ENCODE assay signal across 8 cellular contexts in the genomic region with DNA sequence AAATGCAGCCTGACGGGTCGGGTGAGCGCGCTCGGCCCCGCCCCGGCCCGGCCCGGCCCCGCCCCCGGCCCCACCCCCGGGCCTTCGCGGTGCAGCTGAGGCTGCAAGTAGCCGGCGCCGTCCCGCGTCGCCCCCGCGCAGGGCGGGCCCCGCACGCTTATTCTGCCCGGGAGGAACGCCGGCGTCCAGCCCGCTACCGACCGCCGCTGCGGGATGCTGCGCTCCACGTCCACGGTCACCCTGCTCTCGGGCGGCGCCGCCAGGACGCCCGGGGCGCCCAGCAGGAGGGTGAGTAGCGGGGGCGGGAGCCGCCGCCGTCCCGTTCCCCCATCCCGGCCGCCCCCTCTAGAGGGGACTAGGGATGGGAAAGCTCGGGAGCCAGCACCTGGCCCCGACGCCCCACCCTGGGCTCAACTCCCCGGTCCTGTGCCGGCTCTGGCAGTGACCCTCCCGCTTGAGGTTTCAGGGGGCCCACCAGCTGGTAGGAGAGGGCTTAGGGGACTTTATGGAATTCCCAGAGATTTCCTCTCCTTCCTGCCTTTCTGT. TPM values are rescaled to one million over a fixed set of nuclear protein-coding genes. Genes with fewer than 3 reads are reported as not detected.
A peak's percentile ranks its signal among the peaks of the same experiment; 100 is the strongest.
DNase-seq lines count a peak whose midpoint lies in the region; ATAC-seq and TF ChIP-seq lines count a peak whose summit lies in the region.

A gene with protein sequence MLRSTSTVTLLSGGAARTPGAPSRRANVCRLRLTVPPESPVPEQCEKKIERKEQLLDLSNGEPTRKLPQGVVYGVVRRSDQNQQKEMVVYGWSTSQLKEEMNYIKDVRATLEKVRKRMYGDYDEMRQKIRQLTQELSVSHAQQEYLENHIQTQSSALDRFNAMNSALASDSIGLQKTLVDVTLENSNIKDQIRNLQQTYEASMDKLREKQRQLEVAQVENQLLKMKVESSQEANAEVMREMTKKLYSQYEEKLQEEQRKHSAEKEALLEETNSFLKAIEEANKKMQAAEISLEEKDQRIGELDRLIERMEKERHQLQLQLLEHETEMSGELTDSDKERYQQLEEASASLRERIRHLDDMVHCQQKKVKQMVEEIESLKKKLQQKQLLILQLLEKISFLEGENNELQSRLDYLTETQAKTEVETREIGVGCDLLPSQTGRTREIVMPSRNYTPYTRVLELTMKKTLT (plus strand): TSS at position 83 of the 546 bp plus-strand sequence. CDS start 131 bp downstream, at position 214.

- TF ChIP-seq CTCF in BE2C (IDR thresholded peaks at IDR 0.05; ENCODE audit: low read depth, low read length) (no peak), osteocyte (IDR thresholded peaks at IDR 0.05) (no peak)

- no peaks in the 10 kb centered on the region for H3K9me3 Mint-ChIP-seq in activated T-helper 17 cell treated with anti-CD3 and anti-CD28 coated beads, Interleukin-2, amount 50 U/mL, for 72 hours
- no peaks in the 10 kb centered on the region for H3K9me3 Mint-ChIP-seq in osteocyte (ENCODE audit: unreplicated experiment)

- H3K4me1 ChIP-seq in BE2C, result peaks cover 12% of the 10 kb centered on the region

- no peaks in the 10 kb centered on the region for H3K27me3 ChIP-seq in BE2C

- peaks cover 17% of the 10 kb centered on the region for H3K4me1 Mint-ChIP-seq in activated T-helper 17 cell treated with anti-CD3 and anti-CD28 coated beads, Interleukin-2, amount 50 U/mL, for 72 hours
- peaks cover 50% of the 10 kb centered on the region for H3K4me1 Mint-ChIP-seq in osteocyte (ENCODE audit: unreplicated experiment)

- no peaks in the 10 kb centered on the region; the same call in 1 of the 2 replicates for H3K36me3 ChIP-seq in BE2C

- H3K27me3 Mint-ChIP-seq in activated T-helper 17 cell treated with anti-CD3 and anti-CD28 coated beads, Interleukin-2, amount 50 U/mL, for 72 hours, result peaks cover 32% of the 10 kb centered on the region
- H3K27me3 Mint-ChIP-seq in osteocyte (ENCODE audit: unreplicated experiment), result peaks cover 7% of the 10 kb centered on the region

- H3K4me3 ChIP-seq in BE2C (ENCODE audit: low read depth, low read length), result peak within 1 kb of the TSS; percentile 56

- DNase-seq in BE2C (peak; percentile 62), NCI-H1105 (lab: John Stamatoyannopoulos, UW) (peak; percentile 25), globus pallidus (ENCODE audit: low spot score) (peak; percentile 19), osteocyte (ENCODE audit: extremely low spot score, unreplicated experiment) (no peak), ureter (ENCODE audit: low spot score) (peak; percentile 79), NCI-H524 treated with DMSO at 0.1 percent for 48 hours (lab: John Stamatoyannopoulos, UW) (no peak)

- no peak within 1 kb of the TSS for H3K27ac Mint-ChIP-seq in activated T-helper 17 cell treated with anti-CD3 and anti-CD28 coated beads, Interleukin-2, amount 50 U/mL, for 72 hours
- H3K27ac Mint-ChIP-seq in osteocyte (ENCODE audit: unreplicated experiment), result peak within 1 kb of the TSS; percentile 16

- no peaks in the 10 kb centered on the region for H3K36me3 Mint-ChIP-seq in activated T-helper 17 cell treated with anti-CD3 and anti-CD28 coated beads, Interleukin-2, amount 50 U/mL, for 72 hours (ENCODE audit: low read depth)
- no peaks in the 10 kb centered on the region for H3K36me3 Mint-ChIP-seq in osteocyte (ENCODE audit: unreplicated experiment)

- H3K9me3 ChIP-seq in BE2C, result no peaks in the 10 kb centered on the region

- ATAC-seq in activated T-helper 17 cell treated with anti-CD3 and anti-CD28 coated beads, Interleukin-2, amount 50 U/mL, for 72 hours (replicated peaks), result peak; percentile 81
- no peak for ATAC-seq in GM18517 (IDR thresholded peaks at IDR 0.05; ENCODE audit: unreplicated experiment)

- H3K4me3 Mint-ChIP-seq in activated T-helper 17 cell treated with anti-CD3 and anti-CD28 coated beads, Interleukin-2, amount 50 U/mL, for 72 hours, result peak within 1 kb of the TSS; percentile 58
- peak within 1 kb of the TSS; percentile 58 for H3K4me3 Mint-ChIP-seq in osteocyte (ENCODE audit: unreplicated experiment)

RNA-seq across cellular contexts. Expression of the gene that starts here (rescaled TPM):
- 2.6 TPM for polyA plus RNA-seq in BE2C (2012; ENCODE audit: insufficient read depth, insufficient read length, low read depth)
- not detected for total RNA-seq in activated T-helper 17 cell treated with anti-CD3 and anti-CD28 coated beads, Interleukin-2, amount 50 U/mL, for 72 hours
- total RNA-seq in osteocyte, result 1.4 and 1.5 TPM in 2 replicates
- 29.3 TPM for total RNA-seq in ureter

Comparison
In these comparisons a context has a peak if more than half of its experiments do, and no peak if none do; other contexts are left out.
1. RNA of the gene that starts here (total RNA-seq): 29.3 TPM in ureter (single experiment); 1.4 to 1.5 TPM in osteocyte and not detected in activated T-helper 17 cell treated with anti-CD3 and anti-CD28 coated beads, Interleukin-2, amount 50 U/mL, for 72 hours; every median in the first group is over 10 times any median in the second.
2. Peak in ATAC-seq in activated T-helper 17 cell treated with anti-CD3 and anti-CD28 coated beads, Interleukin-2, amount 50 U/mL, for 72 hours; RNA of the gene not detected or under 1 TPM.
3. DNase-seq: peak in BE2C (single experiment), NCI-H1105 (single experiment), globus pallidus (single experiment) and ureter (single experiment); none in osteocyte (single experiment) and NCI-H524 treated with DMSO at 0.1 percent for 48 hours (single experiment).